In the genomic region with DNA sequence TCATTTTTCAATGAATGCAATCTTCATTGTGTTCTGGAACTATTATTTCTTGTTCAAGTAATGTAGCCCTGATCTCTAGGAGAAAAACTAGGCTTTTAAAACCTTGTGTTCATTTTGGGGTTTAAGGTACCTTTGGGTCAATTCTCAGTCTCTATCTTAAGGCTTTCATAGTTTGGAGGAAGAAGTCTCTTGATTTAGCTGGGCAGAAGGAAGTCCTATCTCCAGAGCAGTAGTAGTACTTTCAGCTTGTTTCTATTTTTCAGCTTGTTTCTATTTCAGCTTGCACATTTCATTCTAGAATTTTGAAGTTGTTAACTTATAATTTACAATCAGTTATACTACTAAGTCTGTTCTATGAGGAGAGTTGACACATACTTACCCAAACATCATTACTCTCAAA, we compare ENCODE assay signal across 24 cellular contexts. TPM values are rescaled to one million over a fixed set of nuclear protein-coding genes. Genes with fewer than 3 reads are reported as not detected.
DNase-seq lines count a peak whose midpoint lies in the region; ATAC-seq and TF ChIP-seq lines count a peak whose summit lies in the region.
"Had no signal": no experiment of that assay in that cellular context is flagged by ENCODE, and none has a peak within 500 bp of the region (broad histone marks: within the 10 kb centered on the region; RNA-seq: fewer than 3 reads in every experiment).

No MANE protein-coding gene starts in this region.

- H3K27ac ChIP-seq in DOHH2 (ENCODE audit: low read depth, low read length) = no peak overlapping the region
- H3K27ac ChIP-seq: C4-2B, spleen had no signal

- DNase-seq in chondrocyte (ENCODE audit: low spot score) = no peak
- DNase-seq in cerebellar cortex (ENCODE audit: low spot score) = no peak
- DNase-seq in stimulated activated CD4-positive, alpha-beta T cell treated with anti-CD3 and anti-CD28 coated beads, Interleukin-12 subunit alpha, Interleukin-12 subunit beta, amount 100 ng/mL, for 4 hours = no peak
- DNase-seq: ACHN; activated naive CD4-positive, alpha-beta T cell; aorta; DMS 273 treated with DMSO at 0.1 percent for 48 hours; effector memory CD4-positive, alpha-beta T cell; GF-D8; head of caudate nucleus; left ventricle myocardium superior; NCI-H1105 treated with DMSO at 0.1 percent for 48 hours; NCI-H524 treated with DMSO at 0.1 percent for 48 hours; nucleus accumbens; Right ventricle myocardium superior; spleen; T-cell had no signal

- peak overlapping the region; percentile 17 for H3K27ac Mint-ChIP-seq in chondrocyte (ENCODE audit: unreplicated experiment)
- H3K27ac Mint-ChIP-seq: T-cell had no signal

- H3K4me1 Mint-ChIP-seq in chondrocyte (ENCODE audit: low read depth) = peaks cover 34% of the 10 kb centered on the region

- no peaks in the 10 kb centered on the region for H3K9me3 Mint-ChIP-seq in chondrocyte (ENCODE audit: low read depth)
- H3K9me3 Mint-ChIP-seq: central memory CD8-positive, alpha-beta T cell; T-cell had no signal

- H3K9me2 ChIP-seq in DOHH2 (replicated peaks; ENCODE audit: control insufficient read depth, low read length) = no peaks in the 10 kb centered on the region

- ATAC-seq in GM19351 (IDR thresholded peaks at IDR 0.05; ENCODE audit: unreplicated experiment) (peak; percentile 61), HG02759 (IDR thresholded peaks at IDR 0.05; ENCODE audit: unreplicated experiment) (peak; percentile 54), HG03342 (IDR thresholded peaks at IDR 0.05; ENCODE audit: unreplicated experiment) (no peak), GM21423 (IDR thresholded peaks at IDR 0.05; ENCODE audit: unreplicated experiment) (no peak)
- ATAC-seq: left ventricle myocardium superior, T-cell had no signal

- H3F3A ChIP-seq in DOHH2 (ENCODE audit: control insufficient read depth, insufficient read depth) = no peaks in the 10 kb centered on the region

- no peaks in the 10 kb centered on the region for H3K36me3 ChIP-seq in DOHH2 (ENCODE audit: control insufficient read depth, low read length)
- H3K36me3 ChIP-seq: spleen had no signal

- H3K79me2 ChIP-seq in DOHH2 (ENCODE audit: control insufficient read depth, low read length) = peaks cover 79% of the 10 kb centered on the region

- H3K9me3 ChIP-seq in DOHH2 (ENCODE audit: control insufficient read depth, insufficient read depth, low read length) = no peaks in the 10 kb centered on the region
- H3K9me3 ChIP-seq: spleen had no signal

- no peaks in the 10 kb centered on the region for H3K27me3 ChIP-seq in DOHH2 (ENCODE audit: control insufficient read depth, low read length)
- H3K27me3 ChIP-seq: spleen had no signal

- no peaks in the 10 kb centered on the region for H3K27me3 Mint-ChIP-seq in chondrocyte (ENCODE audit: low read depth)
- H3K27me3 Mint-ChIP-seq: central memory CD8-positive, alpha-beta T cell; T-cell had no signal

- no peaks in the 10 kb centered on the region for H3K36me3 Mint-ChIP-seq in chondrocyte (ENCODE audit: low read depth)

- H3K4me1 ChIP-seq in DOHH2 (ENCODE audit: control insufficient read depth, low read length) = peaks cover 68% of the 10 kb centered on the region

- H3K4me2 ChIP-seq in DOHH2 (ENCODE audit: low read length) = peak overlapping the region; percentile 24

- TF ChIP-seq CTCF in DOHH2 (IDR thresholded peaks at IDR 0.05; ENCODE audit: low read depth, low read length, poor library complexity, severe bottlenecking) (no peak), chondrocyte (IDR thresholded peaks at IDR 0.05) (no peak)

- no peak overlapping the region for H3K4me3 Mint-ChIP-seq in chondrocyte (ENCODE audit: unreplicated experiment)
- H3K4me3 Mint-ChIP-seq: central memory CD8-positive, alpha-beta T cell; T-cell had no signal

- no peaks in the 10 kb centered on the region; the same call in 1 of the 2 replicates for H4K20me1 ChIP-seq in DOHH2 (ENCODE audit: control insufficient read depth, insufficient read depth, low read depth, low read length)

- H3K4me3 ChIP-seq in DOHH2 (ENCODE audit: low read length) = no peak overlapping the region
- H3K4me3 ChIP-seq: spleen had no signal

RNA-seq across cellular contexts. Expression of gene CSNK1G3, which starts 15.2 kb away (rescaled TPM):
- total RNA-seq in chondrocyte = 39.4 to 46.6 TPM (median 42.2 TPM) in 3 replicates

Comparison
In these comparisons a context has a peak if more than half of its experiments do, and no peak if none do; other contexts are left out.
1. ATAC-seq: peak in GM19351 (single experiment) and HG02759 (single experiment); none in HG03342 (single experiment) and GM21423 (single experiment).